Comparison of ENCODE assay signal across 1 cellular context in genomic region chr19:644789-645188, GRCh38.
TF ChIP-seq lines count a peak whose summit lies in the region.

No MANE protein-coding gene starts in this region.

TF ChIP-seq in H1, 55 proteins besides CTCF, POLR2A, EP300 and RAD21:
- no peak for TF ChIP-seq FOSL1 (IDR thresholded peaks at IDR 0.05; ENCODE audit: insufficient read depth, low read depth, low read length)
- TF ChIP-seq EGR1 (IDR thresholded peaks at IDR 0.05; ENCODE audit: borderline replicate concordance, low read depth, low read length) = no peak
- no peak for TF ChIP-seq BACH1 (IDR thresholded peaks at IDR 0.05; ENCODE audit: low read length)
- no peak for TF ChIP-seq SRF (IDR thresholded peaks at IDR 0.05; ENCODE audit: low read depth, low read length)
- no peak for TF ChIP-seq NRF1 (IDR thresholded peaks at IDR 0.05; ENCODE audit: low read depth, low read length)
- no peak for TF ChIP-seq KDM1A (IDR thresholded peaks at IDR 0.05; ENCODE audit: borderline replicate concordance, low read length)
- TF ChIP-seq SAP30 (IDR thresholded peaks at IDR 0.05; ENCODE audit: insufficient read depth, insufficient replicate concordance, low read length) = no peak
- no peak for TF ChIP-seq MAX (IDR thresholded peaks at IDR 0.05)
- TF ChIP-seq CREB1 (IDR thresholded peaks at IDR 0.05) = no peak
- TF ChIP-seq EZH2 (IDR thresholded peaks at IDR 0.05; ENCODE audit: low read depth, low read length, severe bottlenecking) = no peak
- no peak for TF ChIP-seq TBP (IDR thresholded peaks at IDR 0.05; ENCODE audit: low read depth, low read length)
- no peak for TF ChIP-seq MAFK (IDR thresholded peaks at IDR 0.05; ENCODE audit: low read depth, low read length)
- no peak for TF ChIP-seq NANOG (IDR thresholded peaks at IDR 0.05; ENCODE audit: insufficient read depth, low read depth, low read length, poor library complexity, severe bottlenecking)
- no peak for TF ChIP-seq RBBP5 (IDR thresholded peaks at IDR 0.05; ENCODE audit: borderline replicate concordance, low read depth, low read length)
- no peak for TF ChIP-seq TEAD4 (IDR thresholded peaks at IDR 0.05; ENCODE audit: low read depth, low read length)
- no peak for TF ChIP-seq BCL11A (IDR thresholded peaks at IDR 0.05; ENCODE audit: low read depth in 2 of 2, low read length in 2 of 2)
